Comparison of ENCODE assay signal across 8 cellular contexts in genomic region chr3:184005981-184006507, GRCh38. TPM values are rescaled to one million over a fixed set of nuclear protein-coding genes. Genes with fewer than 3 reads are reported as not detected.
DNase-seq lines count a peak whose midpoint lies in the region; ATAC-seq and TF ChIP-seq lines count a peak whose summit lies in the region.

No MANE protein-coding gene starts in this region.

- no peak overlapping the region for H3K27ac Mint-ChIP-seq in CD4-positive, alpha-beta T cell

- no peak overlapping the region for H3K4me3 Mint-ChIP-seq in CD4-positive, alpha-beta T cell

- peaks cover 23% of the 10 kb centered on the region for H3K36me3 Mint-ChIP-seq in CD4-positive, alpha-beta T cell (ENCODE audit: low read depth)

- no peak for TF ChIP-seq CTCF in CD4-positive, alpha-beta T cell (IDR thresholded peaks at IDR 0.05)
- TF ChIP-seq CTCF in right lobe of liver (IDR thresholded peaks at IDR 0.05) = no peak

- 56% methylated on average over 11 of the region's 11 CpGs for WGBS in right lobe of liver (ENCODE audit: insufficient coverage, low coverage, low lambda C conversion rate, missing lambda C conversion rate)

- intact Hi-C loops in CD4-positive, alpha-beta T cell (cut with DNase I, micrococcal nuclease) = no loop called here
- intact Hi-C loops in right lobe of liver (cut with DNase I) = no loop called here

- H3K4me3 ChIP-seq in right lobe of liver = peak overlapping the region in 1 of 3 donors; percentile 9

- no peaks in the 10 kb centered on the region for H3K36me3 ChIP-seq in right lobe of liver

- H3K27me3 Mint-ChIP-seq in CD4-positive, alpha-beta T cell = no peaks in the 10 kb centered on the region

- DNase-seq in CD4-positive, alpha-beta T cell = peak in 6 of 10 experiments; percentile 1 to 38 (median 8)
- DNase-seq in NCI-H748 treated with DMSO at 0.1 percent for 48 hours (lab: John Stamatoyannopoulos, UW) = peak; percentile 77
- peak in 18 of 61 donors; percentile 3 to 88 (median 14) for DNase-seq in caudate nucleus (lab: John Stamatoyannopoulos, UW)
- DNase-seq in right lobe of liver = peak in 2 of 3 donors; percentile 30 to 58
- DNase-seq in ureter (ENCODE audit: low spot score) = peak; percentile 76

- no peak for TF ChIP-seq POLR2A in right lobe of liver (IDR thresholded peaks at IDR 0.05)

- POLR2A ChIA-PET in CD4-positive, alpha-beta T cell (lab: Charles Lee) = interaction anchor here (0.9 kb wide), 1 partner anchor 149 kb away, joined by 3 read pairs; the partner anchor contains the start of gene DVL3

- H3K27me3 ChIP-seq in CD4-positive, alpha-beta T cell (ENCODE audit: control insufficient read depth, insufficient read depth, low read length) = no peaks in the 10 kb centered on the region
- no peaks in the 10 kb centered on the region for H3K27me3 ChIP-seq in right lobe of liver

- peaks cover 0 to 4% (median 0%) of the 10 kb centered on the region in 4 donors for H3K4me1 ChIP-seq in right lobe of liver

- H3K27ac ChIP-seq in CD4-positive, alpha-beta T cell (ENCODE audit: low read depth, low read length) = no peak overlapping the region
- H3K27ac ChIP-seq in caudate nucleus (ENCODE audit: low read depth, low read length) (peak overlapping the region; percentile 18), right lobe of liver (peak overlapping the region in 1 of 3 donors; percentile 36)

- H3K9me3 Mint-ChIP-seq in CD4-positive, alpha-beta T cell = no peaks in the 10 kb centered on the region

- CTCF ChIA-PET in CD4-positive, alpha-beta T cell (lab: Charles Lee) = no interaction called here

- ATAC-seq in CD4-positive, alpha-beta T cell (ENCODE audit: poor library complexity) = peak; percentile 92
- ATAC-seq in GM19324 (IDR thresholded peaks at IDR 0.05; ENCODE audit: low FRiP score, unreplicated experiment) (peak; percentile 82), HG03571 (IDR thresholded peaks at IDR 0.05; ENCODE audit: unreplicated experiment) (peak; percentile 64), right lobe of liver (peak; percentile 44 to 59 (median 50)), HG03378 (IDR thresholded peaks at IDR 0.05; ENCODE audit: unreplicated experiment) (no peak)

- H3K9me3 ChIP-seq in CD4-positive, alpha-beta T cell (ENCODE audit: control insufficient read depth, low read length) = no peaks in the 10 kb centered on the region
- no peaks in the 10 kb centered on the region for H3K9me3 ChIP-seq in right lobe of liver

- peaks cover 11% of the 10 kb centered on the region for H3K4me1 Mint-ChIP-seq in CD4-positive, alpha-beta T cell (ENCODE audit: low read depth)

RNA-seq across cellular contexts. Expression of gene ABCC5, which starts 11.6 kb away (rescaled TPM):
- total RNA-seq in CD4-positive, alpha-beta T cell = 10 to 100 TPM; 10.8 to 11.4 TPM
- 1 to 10 TPM; 5.5 to 9.4 (median 7.6) TPM for total RNA-seq in right lobe of liver
- 119 TPM for total RNA-seq in ureter

RNA-seq across cellular contexts. Expression of gene HTR3D, which starts 25.5 kb away (rescaled TPM):
- not detected for total RNA-seq in CD4-positive, alpha-beta T cell
- total RNA-seq in right lobe of liver = not detected
- not detected for total RNA-seq in ureter

RNA-seq across cellular contexts. Expression of gene HTR3C, which starts 46.8 kb away (rescaled TPM):
- not detected for total RNA-seq in CD4-positive, alpha-beta T cell
- total RNA-seq in right lobe of liver = not detected
- not detected for total RNA-seq in ureter
